ENCODE assay signal across 23 cellular contexts in the genomic region with DNA sequence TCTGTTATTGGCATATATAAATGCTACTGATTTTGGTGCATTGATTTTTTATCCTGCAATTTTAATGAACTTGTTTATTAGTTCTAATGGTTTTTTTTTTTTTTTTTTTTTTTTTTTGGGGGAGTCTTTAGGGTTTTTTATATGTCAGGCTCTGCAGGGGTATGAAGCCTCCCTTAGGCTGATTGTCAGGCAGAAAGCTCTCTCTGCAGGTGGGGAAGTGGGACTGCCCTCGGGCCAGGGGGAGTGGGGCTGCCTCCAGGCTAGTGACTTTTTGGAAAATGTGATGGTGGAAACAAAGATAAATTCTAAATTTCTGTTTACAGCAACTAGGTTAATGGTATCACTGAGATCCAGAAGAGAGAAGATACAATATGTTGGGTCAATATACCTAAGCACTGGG. TPM values are rescaled to one million over a fixed set of nuclear protein-coding genes. Genes with fewer than 3 reads are reported as not detected.
"Had no signal": no experiment of that assay in that cellular context is flagged by ENCODE, and none has a peak within 500 bp of the region (broad histone marks: within the 10 kb centered on the region; RNA-seq: fewer than 3 reads in every experiment).

No MANE protein-coding gene starts in this region.

- H3K4me2 ChIP-seq: KMS-11 had no signal

- H3K27ac ChIP-seq: HL-60, KMS-11, SJSA1, SK-N-MC had no signal

- H3K9ac ChIP-seq: KMS-11 had no signal

- FAIRE-seq: HTR-8/SVneo, K562, RCC 7860 had no signal

- DNase-seq: Kasumi-1, MM.1S, NCI-H1092 treated with DMSO at 0.1 percent for 48 hours, NCI-H1436, NCI-H187, NCI-H2029, NCI-H2107, NCI-H226, NCI-H446, NCI-H510A, NCI-H524 treated with DMSO at 0.1 percent for 48 hours, NCI-H774, Right ventricle myocardium superior, RPMI8226, SIG-M5 had no signal

- H3K4me3 ChIP-seq: K562, SJSA1, SK-N-MC had no signal

- ATAC-seq: K562 had no signal

- H3K27me3 ChIP-seq: SJSA1 had no signal

- H3K4me1 ChIP-seq: SJSA1 had no signal

- H3K9me3 ChIP-seq: SJSA1 had no signal

- H3K36me3 ChIP-seq: SJSA1 had no signal

RNA-seq across cellular contexts. Expression of gene NAALADL2, which starts 14.4 kb away (rescaled TPM):
- polyA plus RNA-seq: IgD-negative memory B cell had no signal
